ENCODE assay signal across 16 cellular contexts in genomic region chr4:2869659-2870058, GRCh38. TPM values are rescaled to one million over a fixed set of nuclear protein-coding genes. Genes with fewer than 3 reads are reported as not detected.
DNase-seq lines count a peak whose midpoint lies in the region; ATAC-seq and TF ChIP-seq lines count a peak whose summit lies in the region.
"Had no signal": no experiment of that assay in that cellular context is flagged by ENCODE, and none has a peak within 500 bp of the region (broad histone marks: within the 10 kb centered on the region; RNA-seq: fewer than 3 reads in every experiment).

No MANE protein-coding gene starts in this region.

- DNase-seq in heart right ventricle (no peak), cardiac septum (ENCODE audit: low spot score) (no peak), dorsolateral prefrontal cortex (no peak), upper lobe of right lung (no peak), GM19240 (ENCODE audit: insufficient read length, low spot score) (no peak), foreskin melanocyte (no peak)
- no peak for DNase-seq in effector memory CD4-positive, alpha-beta T cell
- DNase-seq: activated CD4-positive, alpha-beta T cell treated with anti-CD3 and anti-CD28 coated beads, Interleukin-2, amount 50 U/mL, for 1 hour; activated effector memory CD4-positive, alpha-beta T cell treated with Interleukin-2 at 50 U/mL for 16 hours; DMS 273 treated with DMSO at 0.1 percent for 48 hours; kidney glomerular epithelial cell; NCI-H1048; NCI-H2171 treated with DMSO at 0.1 percent for 48 hours; stimulated activated CD4-positive, alpha-beta T cell treated with anti-CD3 and anti-CD28 coated beads, Interleukin-4, amount 100 ng/mL, for 4 hours had no signal

- H3K9me3 ChIP-seq in heart right ventricle (no peaks in the 10 kb centered on the region), muscle layer of duodenum (ENCODE audit: control insufficient read depth in 1 of 2, low read length in 2 of 2) (no peaks in the 10 kb centered on the region), upper lobe of right lung (no peaks in the 10 kb centered on the region)
- H3K9me3 ChIP-seq in effector memory CD4-positive, alpha-beta T cell (ENCODE audit: control insufficient read depth, low read length): no peaks in the 10 kb centered on the region

- H3K36me3 ChIP-seq in heart right ventricle (no peaks in the 10 kb centered on the region), muscle layer of duodenum (ENCODE audit: control insufficient read depth in 1 of 2, insufficient read depth in 2 of 2, low read length in 2 of 2) (no peaks in the 10 kb centered on the region), upper lobe of right lung (no peaks in the 10 kb centered on the region)
- no peaks in the 10 kb centered on the region for H3K36me3 ChIP-seq in effector memory CD4-positive, alpha-beta T cell (ENCODE audit: control insufficient read depth, insufficient read depth, low read length)

- H3K27ac ChIP-seq in heart right ventricle (peak overlapping the region in 9 of 10 donors; percentile 55 to 87 (median 73)), dorsolateral prefrontal cortex (peak overlapping the region; percentile 12 to 96 (median 84)), muscle layer of duodenum (ENCODE audit: low read length) (peak overlapping the region; percentile 41), upper lobe of right lung (peak overlapping the region; percentile 9)
- no peak overlapping the region for H3K27ac ChIP-seq in effector memory CD4-positive, alpha-beta T cell (ENCODE audit: insufficient read depth, low read length, poor library complexity, severe bottlenecking)

- H3K4me1 ChIP-seq in heart right ventricle: peaks cover 32 to 100% (median 99%) of the 10 kb centered on the region in 9 donors
- H3K4me1 ChIP-seq in muscle layer of duodenum (ENCODE audit: control insufficient read depth in 1 of 2, insufficient read depth in 2 of 2, low read length in 2 of 2): peaks cover 34 to 74% of the 10 kb centered on the region in 2 donors
- H3K4me1 ChIP-seq in upper lobe of right lung: peaks cover 90% of the 10 kb centered on the region
- peaks cover 3% of the 10 kb centered on the region for H3K4me1 ChIP-seq in effector memory CD4-positive, alpha-beta T cell (ENCODE audit: control insufficient read depth, insufficient read depth, low read length, poor library complexity, severe bottlenecking)

- TF ChIP-seq CTCF in heart right ventricle (IDR thresholded peaks at IDR 0.05) (no peak), dorsolateral prefrontal cortex (IDR thresholded peaks at IDR 0.05 in 54 of 56, conservative IDR thresholded peaks at IDR 0.05 in 2 of 56; ENCODE audit: low read depth in 1 of 56, partially characterized antibody in 56 of 56) (no peak), upper lobe of right lung (IDR thresholded peaks at IDR 0.05) (no peak)

- ATAC-seq in heart right ventricle (no peak), upper lobe of right lung (no peak)
- ATAC-seq: Right ventricle myocardium inferior had no signal

- H3K27me3 ChIP-seq in heart right ventricle (no peaks in the 10 kb centered on the region), dorsolateral prefrontal cortex (no peaks in the 10 kb centered on the region), muscle layer of duodenum (ENCODE audit: low read depth, low read length) (no peaks in the 10 kb centered on the region), upper lobe of right lung (no peaks in the 10 kb centered on the region)
- H3K27me3 ChIP-seq in effector memory CD4-positive, alpha-beta T cell (replicated peaks; ENCODE audit: control insufficient read depth, insufficient read depth, low read length, poor library complexity, severe bottlenecking): no peaks in the 10 kb centered on the region

- H3K4me3 ChIP-seq in heart right ventricle (peak overlapping the region in 5 of 10 donors; percentile 23 to 50 (median 40)), dorsolateral prefrontal cortex (peak overlapping the region; percentile 3 to 74 (median 51)), muscle layer of duodenum (ENCODE audit: low read depth in 1 of 2, low read length in 2 of 2) (peak overlapping the region in 1 of 2 donors; percentile 26), upper lobe of right lung (no peak overlapping the region)
- H3K4me3 ChIP-seq in effector memory CD4-positive, alpha-beta T cell (ENCODE audit: insufficient read depth, low read depth, low read length, poor library complexity, severe bottlenecking): no peak overlapping the region

- intact Hi-C loops in heart right ventricle (cut with DNase I): loop anchor here in 1 of 10 donors (5.0 kb wide), 1 partner anchor 67 kb away; no protein-coding TSS in a partner anchor
- intact Hi-C loops in cardiac septum (cut with DNase I): no loop called here
- intact Hi-C loops in dorsolateral prefrontal cortex (cut with DNase I): no loop called here
- intact Hi-C loops in upper lobe of right lung (cut with DNase I): no loop called here

- WGBS in heart right ventricle, 2 donors: 34 to 40% methylated on average over 6 of the region's 6 CpGs

RNA-seq across cellular contexts. Expression of gene ADD1, which starts 26.0 kb away (rescaled TPM):
- 100 to 1,000 TPM; 188 to 289 (median 214) TPM for total RNA-seq in heart right ventricle
- polyA plus RNA-seq in heart right ventricle: 100 to 1,000 TPM; 163 to 448 TPM
- 213 TPM for total RNA-seq in cardiac septum
- 100 to 1,000 TPM; 448 to 781 (median 536) TPM for total RNA-seq in dorsolateral prefrontal cortex
- total RNA-seq in upper lobe of right lung: 286 TPM

Comparison
In these comparisons a context has a peak if more than half of its experiments do, and no peak if none do; other contexts are left out.
1. H3K4me3 ChIP-seq: peak in dorsolateral prefrontal cortex (59 of 59); none in upper lobe of right lung (single experiment) and effector memory CD4-positive, alpha-beta T cell (single experiment).